ENCODE assay signal across 1 cellular context in the genomic region with DNA sequence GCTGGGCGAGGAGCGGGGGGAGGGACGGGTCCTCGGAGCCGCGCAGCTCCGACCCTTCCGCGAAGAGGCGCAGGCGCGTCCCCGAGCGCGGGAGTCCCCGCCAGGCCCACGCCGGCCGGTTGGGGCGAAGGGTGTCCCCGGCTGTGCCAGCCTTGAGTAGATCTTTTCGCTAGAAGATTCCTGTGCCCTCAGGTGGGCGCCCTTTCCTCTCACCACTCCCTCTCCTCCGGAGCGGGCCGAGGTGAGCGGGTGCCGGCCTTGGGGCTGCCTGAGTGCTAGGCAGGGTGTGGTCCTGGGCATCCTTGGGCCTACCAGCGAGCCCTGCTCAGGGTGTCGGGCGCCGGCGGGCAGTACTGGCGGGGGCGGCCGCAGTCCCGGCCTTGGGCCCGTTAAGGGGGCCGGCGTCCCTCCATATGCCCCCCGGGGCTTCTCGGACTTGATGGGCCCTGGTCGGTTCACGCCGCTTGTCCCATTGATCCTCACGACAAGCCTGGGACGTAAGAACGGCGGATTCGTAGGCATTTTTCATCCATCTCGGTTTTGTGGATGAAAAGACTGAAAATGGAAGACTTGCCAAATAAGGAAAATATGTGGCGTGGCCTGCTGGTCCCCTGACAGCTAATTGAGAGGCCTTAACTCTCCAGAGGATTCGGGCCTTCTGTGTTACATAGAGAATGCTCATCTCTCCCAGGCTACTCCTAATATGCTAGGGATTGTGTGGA.
A peak's percentile ranks its signal among the peaks of the same experiment; 100 is the strongest.
TF ChIP-seq lines count a peak whose summit lies in the region.

No MANE protein-coding gene starts in this region.

TF ChIP-seq in HepG2, 621 proteins besides CTCF, POLR2A, EP300 and RAD21 (continued from another document and continues in another):
- no peak for TF ChIP-seq NFE2L2 (IDR thresholded peaks at IDR 0.05; ENCODE audit: low read length)
- TF ChIP-seq HNRNPUL1 (IDR thresholded peaks at IDR 0.05; ENCODE audit: low read depth, low read length) = no peak
- TF ChIP-seq, protein P1, sequence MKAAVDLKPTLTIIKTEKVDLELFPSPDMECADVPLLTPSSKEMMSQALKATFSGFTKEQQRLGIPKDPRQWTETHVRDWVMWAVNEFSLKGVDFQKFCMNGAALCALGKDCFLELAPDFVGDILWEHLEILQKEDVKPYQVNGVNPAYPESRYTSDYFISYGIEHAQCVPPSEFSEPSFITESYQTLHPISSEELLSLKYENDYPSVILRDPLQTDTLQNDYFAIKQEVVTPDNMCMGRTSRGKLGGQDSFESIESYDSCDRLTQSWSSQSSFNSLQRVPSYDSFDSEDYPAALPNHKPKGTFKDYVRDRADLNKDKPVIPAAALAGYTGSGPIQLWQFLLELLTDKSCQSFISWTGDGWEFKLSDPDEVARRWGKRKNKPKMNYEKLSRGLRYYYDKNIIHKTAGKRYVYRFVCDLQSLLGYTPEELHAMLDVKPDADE (CRISPR knock-in tag; IDR thresholded peaks at IDR 0.05) = no peak
- no peak for TF ChIP-seq WIZ (CRISPR knock-in tag; IDR thresholded peaks at IDR 0.05)
- no peak for TF ChIP-seq ZNF543 (CRISPR knock-in tag; IDR thresholded peaks at IDR 0.05)
- TF ChIP-seq, protein P2, sequence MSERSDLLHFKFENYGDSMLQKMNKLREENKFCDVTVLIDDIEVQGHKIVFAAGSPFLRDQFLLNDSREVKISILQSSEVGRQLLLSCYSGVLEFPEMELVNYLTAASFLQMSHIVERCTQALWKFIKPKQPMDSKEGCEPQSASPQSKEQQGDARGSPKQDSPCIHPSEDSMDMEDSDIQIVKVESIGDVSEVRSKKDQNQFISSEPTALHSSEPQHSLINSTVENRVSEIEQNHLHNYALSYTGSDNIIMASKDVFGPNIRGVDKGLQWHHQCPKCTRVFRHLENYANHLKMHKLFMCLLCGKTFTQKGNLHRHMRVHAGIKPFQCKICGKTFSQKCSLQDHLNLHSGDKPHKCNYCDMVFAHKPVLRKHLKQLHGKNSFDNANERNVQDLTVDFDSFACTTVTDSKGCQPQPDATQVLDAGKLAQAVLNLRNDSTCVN (CRISPR knock-in tag; IDR thresholded peaks at IDR 0.05; ENCODE audit: borderline replicate concordance) = no peak
- TF ChIP-seq, protein P3, sequence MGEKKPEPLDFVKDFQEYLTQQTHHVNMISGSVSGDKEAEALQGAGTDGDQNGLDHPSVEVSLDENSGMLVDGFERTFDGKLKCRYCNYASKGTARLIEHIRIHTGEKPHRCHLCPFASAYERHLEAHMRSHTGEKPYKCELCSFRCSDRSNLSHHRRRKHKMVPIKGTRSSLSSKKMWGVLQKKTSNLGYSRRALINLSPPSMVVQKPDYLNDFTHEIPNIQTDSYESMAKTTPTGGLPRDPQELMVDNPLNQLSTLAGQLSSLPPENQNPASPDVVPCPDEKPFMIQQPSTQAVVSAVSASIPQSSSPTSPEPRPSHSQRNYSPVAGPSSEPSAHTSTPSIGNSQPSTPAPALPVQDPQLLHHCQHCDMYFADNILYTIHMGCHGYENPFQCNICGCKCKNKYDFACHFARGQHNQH (CRISPR knock-in tag; IDR thresholded peaks at IDR 0.05) = no peak; the same call in 1 of the 2 replicates
- no peak for TF ChIP-seq RBM39 (IDR thresholded peaks at IDR 0.05; ENCODE audit: low read depth, low read length, poor library complexity, severe bottlenecking)
- TF ChIP-seq, protein P4, sequence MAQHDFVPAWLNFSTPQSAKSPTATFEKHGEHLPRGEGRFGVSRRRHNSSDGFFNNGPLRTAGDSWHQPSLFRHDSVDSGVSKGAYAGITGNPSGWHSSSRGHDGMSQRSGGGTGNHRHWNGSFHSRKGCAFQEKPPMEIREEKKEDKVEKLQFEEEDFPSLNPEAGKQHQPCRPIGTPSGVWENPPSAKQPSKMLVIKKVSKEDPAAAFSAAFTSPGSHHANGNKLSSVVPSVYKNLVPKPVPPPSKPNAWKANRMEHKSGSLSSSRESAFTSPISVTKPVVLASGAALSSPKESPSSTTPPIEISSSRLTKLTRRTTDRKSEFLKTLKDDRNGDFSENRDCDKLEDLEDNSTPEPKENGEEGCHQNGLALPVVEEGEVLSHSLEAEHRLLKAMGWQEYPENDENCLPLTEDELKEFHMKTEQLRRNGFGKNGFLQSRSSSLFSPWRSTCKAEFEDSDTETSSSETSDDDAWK (CRISPR knock-in tag; IDR thresholded peaks at IDR 0.05) = no peak
- TF ChIP-seq HCFC1 (IDR thresholded peaks at IDR 0.05; ENCODE audit: low read depth, low read length) = no peak
- TF ChIP-seq, protein P5, sequence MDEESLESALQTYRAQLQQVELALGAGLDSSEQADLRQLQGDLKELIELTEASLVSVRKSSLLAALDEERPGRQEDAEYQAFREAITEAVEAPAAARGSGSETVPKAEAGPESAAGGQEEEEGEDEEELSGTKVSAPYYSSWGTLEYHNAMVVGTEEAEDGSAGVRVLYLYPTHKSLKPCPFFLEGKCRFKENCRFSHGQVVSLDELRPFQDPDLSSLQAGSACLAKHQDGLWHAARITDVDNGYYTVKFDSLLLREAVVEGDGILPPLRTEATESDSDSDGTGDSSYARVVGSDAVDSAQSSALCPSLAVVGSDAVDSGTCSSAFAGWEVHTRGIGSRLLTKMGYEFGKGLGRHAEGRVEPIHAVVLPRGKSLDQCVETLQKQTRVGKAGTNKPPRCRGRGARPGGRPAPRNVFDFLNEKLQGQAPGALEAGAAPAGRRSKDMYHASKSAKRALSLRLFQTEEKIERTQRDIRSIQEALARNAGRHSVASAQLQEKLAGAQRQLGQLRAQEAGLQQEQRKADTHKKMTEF (CRISPR knock-in tag; IDR thresholded peaks at IDR 0.05) = peak; percentile 13; the same call in 1 of the 2 replicates
- 0 out of 2 replicates have a peak, but pooled peaks have one; percentile 33 for TF ChIP-seq ZNF501 (CRISPR knock-in tag; IDR thresholded peaks at IDR 0.05)
- TF ChIP-seq, protein P6, sequence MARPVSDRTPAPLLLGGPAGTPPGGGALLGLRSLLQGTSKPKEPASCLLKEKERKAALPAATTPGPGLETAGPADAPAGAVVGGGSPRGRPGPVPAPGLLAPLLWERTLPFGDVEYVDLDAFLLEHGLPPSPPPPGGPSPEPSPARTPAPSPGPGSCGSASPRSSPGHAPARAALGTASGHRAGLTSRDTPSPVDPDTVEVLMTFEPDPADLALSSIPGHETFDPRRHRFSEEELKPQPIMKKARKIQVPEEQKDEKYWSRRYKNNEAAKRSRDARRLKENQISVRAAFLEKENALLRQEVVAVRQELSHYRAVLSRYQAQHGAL (CRISPR knock-in tag; IDR thresholded peaks at IDR 0.05; ENCODE audit: not compliant biosample characterization) = no peak
- TF ChIP-seq ZNF292 (CRISPR knock-in tag; IDR thresholded peaks at IDR 0.05; ENCODE audit: borderline replicate concordance, low read depth) = no peak
- TF ChIP-seq, protein P7, sequence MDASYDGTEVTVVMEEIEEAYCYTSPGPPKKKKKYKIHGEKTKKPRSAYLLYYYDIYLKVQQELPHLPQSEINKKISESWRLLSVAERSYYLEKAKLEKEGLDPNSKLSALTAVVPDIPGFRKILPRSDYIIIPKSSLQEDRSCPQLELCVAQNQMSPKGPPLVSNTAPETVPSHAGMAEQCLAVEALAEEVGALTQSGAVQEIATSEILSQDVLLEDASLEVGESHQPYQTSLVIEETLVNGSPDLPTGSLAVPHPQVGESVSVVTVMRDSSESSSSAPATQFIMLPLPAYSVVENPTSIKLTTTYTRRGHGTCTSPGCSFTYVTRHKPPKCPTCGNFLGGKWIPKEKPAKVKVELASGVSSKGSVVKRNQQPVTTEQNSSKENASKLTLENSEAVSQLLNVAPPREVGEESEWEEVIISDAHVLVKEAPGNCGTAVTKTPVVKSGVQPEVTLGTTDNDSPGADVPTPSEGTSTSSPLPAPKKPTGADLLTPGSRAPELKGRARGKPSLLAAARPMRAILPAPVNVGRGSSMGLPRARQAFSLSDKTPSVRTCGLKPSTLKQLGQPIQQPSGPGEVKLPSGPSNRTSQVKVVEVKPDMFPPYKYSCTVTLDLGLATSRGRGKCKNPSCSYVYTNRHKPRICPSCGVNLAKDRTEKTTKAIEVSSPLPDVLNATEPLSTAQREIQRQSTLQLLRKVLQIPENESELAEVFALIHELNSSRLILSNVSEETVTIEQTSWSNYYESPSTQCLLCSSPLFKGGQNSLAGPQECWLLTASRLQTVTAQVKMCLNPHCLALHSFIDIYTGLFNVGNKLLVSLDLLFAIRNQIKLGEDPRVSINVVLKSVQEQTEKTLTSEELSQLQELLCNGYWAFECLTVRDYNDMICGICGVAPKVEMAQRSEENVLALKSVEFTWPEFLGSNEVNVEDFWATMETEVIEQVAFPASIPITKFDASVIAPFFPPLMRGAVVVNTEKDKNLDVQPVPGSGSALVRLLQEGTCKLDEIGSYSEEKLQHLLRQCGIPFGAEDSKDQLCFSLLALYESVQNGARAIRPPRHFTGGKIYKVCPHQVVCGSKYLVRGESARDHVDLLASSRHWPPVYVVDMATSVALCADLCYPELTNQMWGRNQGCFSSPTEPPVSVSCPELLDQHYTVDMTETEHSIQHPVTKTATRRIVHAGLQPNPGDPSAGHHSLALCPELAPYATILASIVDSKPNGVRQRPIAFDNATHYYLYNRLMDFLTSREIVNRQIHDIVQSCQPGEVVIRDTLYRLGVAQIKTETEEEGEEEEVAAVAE (CRISPR knock-in tag; IDR thresholded peaks at IDR 0.05; ENCODE audit: borderline replicate concordance) = no peak
- TF ChIP-seq ZNF790 (CRISPR knock-in tag; IDR thresholded peaks at IDR 0.05; ENCODE audit: borderline replicate concordance) = no peak
- no peak for TF ChIP-seq PCBP2 (optimal IDR thresholded peaks at IDR 0.05; ENCODE audit: low read depth, low read length, poor library complexity, severe bottlenecking)
- TF ChIP-seq CAMTA2 (CRISPR knock-in tag; IDR thresholded peaks at IDR 0.05; ENCODE audit: borderline replicate concordance) = no peak
- no peak for TF ChIP-seq ZNF660 (CRISPR knock-in tag; IDR thresholded peaks at IDR 0.05; ENCODE audit: borderline replicate concordance, low read depth)
- TF ChIP-seq, protein P8, sequence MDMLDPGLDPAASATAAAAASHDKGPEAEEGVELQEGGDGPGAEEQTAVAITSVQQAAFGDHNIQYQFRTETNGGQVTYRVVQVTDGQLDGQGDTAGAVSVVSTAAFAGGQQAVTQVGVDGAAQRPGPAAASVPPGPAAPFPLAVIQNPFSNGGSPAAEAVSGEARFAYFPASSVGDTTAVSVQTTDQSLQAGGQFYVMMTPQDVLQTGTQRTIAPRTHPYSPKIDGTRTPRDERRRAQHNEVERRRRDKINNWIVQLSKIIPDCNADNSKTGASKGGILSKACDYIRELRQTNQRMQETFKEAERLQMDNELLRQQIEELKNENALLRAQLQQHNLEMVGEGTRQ (IDR thresholded peaks at IDR 0.05; ENCODE audit: low read depth, low read length) = no peak
- TF ChIP-seq, protein P8 (CRISPR knock-in tag; IDR thresholded peaks at IDR 0.05; ENCODE audit: borderline replicate concordance) = no peak; the same call in 1 of the 2 replicates
- no peak for TF ChIP-seq ZNF552 (CRISPR knock-in tag; IDR thresholded peaks at IDR 0.05; ENCODE audit: borderline replicate concordance)
- TF ChIP-seq ZNF615 (CRISPR knock-in tag; IDR thresholded peaks at IDR 0.05; ENCODE audit: borderline replicate concordance) = no peak
- no peak for TF ChIP-seq ZNF138 (CRISPR knock-in tag; IDR thresholded peaks at IDR 0.05; ENCODE audit: low read depth)
- TF ChIP-seq HHEX (CRISPR knock-in tag; IDR thresholded peaks at IDR 0.05) = no peak
- no peak for TF ChIP-seq ZNF326 (CRISPR knock-in tag; IDR thresholded peaks at IDR 0.05; ENCODE audit: borderline replicate concordance)
- TF ChIP-seq, protein P9, sequence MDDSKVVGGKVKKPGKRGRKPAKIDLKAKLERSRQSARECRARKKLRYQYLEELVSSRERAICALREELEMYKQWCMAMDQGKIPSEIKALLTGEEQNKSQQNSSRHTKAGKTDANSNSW (CRISPR knock-in tag; IDR thresholded peaks at IDR 0.05; ENCODE audit: borderline replicate concordance) = no peak; the same call in 1 of the 2 replicates
- no peak for TF ChIP-seq ZNF382 (CRISPR knock-in tag; IDR thresholded peaks at IDR 0.05; ENCODE audit: borderline replicate concordance)
- TF ChIP-seq, protein P10, sequence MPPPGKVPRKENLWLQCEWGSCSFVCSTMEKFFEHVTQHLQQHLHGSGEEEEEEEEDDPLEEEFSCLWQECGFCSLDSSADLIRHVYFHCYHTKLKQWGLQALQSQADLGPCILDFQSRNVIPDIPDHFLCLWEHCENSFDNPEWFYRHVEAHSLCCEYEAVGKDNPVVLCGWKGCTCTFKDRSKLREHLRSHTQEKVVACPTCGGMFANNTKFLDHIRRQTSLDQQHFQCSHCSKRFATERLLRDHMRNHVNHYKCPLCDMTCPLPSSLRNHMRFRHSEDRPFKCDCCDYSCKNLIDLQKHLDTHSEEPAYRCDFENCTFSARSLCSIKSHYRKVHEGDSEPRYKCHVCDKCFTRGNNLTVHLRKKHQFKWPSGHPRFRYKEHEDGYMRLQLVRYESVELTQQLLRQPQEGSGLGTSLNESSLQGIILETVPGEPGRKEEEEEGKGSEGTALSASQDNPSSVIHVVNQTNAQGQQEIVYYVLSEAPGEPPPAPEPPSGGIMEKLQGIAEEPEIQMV (CRISPR knock-in tag; IDR thresholded peaks at IDR 0.05; ENCODE audit: low read depth) = no peak; the same call in 1 of the 2 replicates
- TF ChIP-seq, protein P11, sequence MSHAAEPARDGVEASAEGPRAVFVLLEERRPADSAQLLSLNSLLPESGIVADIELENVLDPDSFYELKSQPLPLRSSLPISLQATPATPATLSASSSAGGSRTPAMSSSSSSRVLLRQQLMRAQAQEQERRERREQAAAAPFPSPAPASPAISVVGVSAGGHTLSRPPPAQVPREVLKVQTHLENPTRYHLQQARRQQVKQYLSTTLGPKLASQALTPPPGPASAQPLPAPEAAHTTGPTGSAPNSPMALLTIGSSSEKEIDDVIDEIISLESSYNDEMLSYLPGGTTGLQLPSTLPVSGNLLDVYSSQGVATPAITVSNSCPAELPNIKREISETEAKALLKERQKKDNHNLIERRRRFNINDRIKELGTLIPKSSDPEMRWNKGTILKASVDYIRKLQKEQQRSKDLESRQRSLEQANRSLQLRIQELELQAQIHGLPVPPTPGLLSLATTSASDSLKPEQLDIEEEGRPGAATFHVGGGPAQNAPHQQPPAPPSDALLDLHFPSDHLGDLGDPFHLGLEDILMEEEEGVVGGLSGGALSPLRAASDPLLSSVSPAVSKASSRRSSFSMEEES (CRISPR knock-in tag; IDR thresholded peaks at IDR 0.05) = no peak
- TF ChIP-seq, protein P12, sequence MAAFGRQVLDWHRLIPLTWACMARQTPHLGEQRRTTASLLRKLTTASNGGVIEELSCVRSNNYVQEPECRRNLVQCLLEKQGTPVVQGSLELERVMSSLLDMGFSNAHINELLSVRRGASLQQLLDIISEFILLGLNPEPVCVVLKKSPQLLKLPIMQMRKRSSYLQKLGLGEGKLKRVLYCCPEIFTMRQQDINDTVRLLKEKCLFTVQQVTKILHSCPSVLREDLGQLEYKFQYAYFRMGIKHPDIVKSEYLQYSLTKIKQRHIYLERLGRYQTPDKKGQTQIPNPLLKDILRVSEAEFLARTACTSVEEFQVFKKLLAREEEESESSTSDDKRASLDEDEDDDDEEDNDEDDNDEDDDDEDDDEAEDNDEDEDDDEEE (CRISPR knock-in tag; IDR thresholded peaks at IDR 0.05) = no peak
- no peak for TF ChIP-seq NR3C1 (CRISPR knock-in tag; IDR thresholded peaks at IDR 0.05)
- TF ChIP-seq PLRG1 (conservative IDR thresholded peaks at IDR 0.05) = no peak
- TF ChIP-seq U2AF2 (IDR thresholded peaks at IDR 0.05; ENCODE audit: low read depth, low read length) = no peak
